9 cellular contexts compared by ENCODE assay signal in the genomic region with DNA sequence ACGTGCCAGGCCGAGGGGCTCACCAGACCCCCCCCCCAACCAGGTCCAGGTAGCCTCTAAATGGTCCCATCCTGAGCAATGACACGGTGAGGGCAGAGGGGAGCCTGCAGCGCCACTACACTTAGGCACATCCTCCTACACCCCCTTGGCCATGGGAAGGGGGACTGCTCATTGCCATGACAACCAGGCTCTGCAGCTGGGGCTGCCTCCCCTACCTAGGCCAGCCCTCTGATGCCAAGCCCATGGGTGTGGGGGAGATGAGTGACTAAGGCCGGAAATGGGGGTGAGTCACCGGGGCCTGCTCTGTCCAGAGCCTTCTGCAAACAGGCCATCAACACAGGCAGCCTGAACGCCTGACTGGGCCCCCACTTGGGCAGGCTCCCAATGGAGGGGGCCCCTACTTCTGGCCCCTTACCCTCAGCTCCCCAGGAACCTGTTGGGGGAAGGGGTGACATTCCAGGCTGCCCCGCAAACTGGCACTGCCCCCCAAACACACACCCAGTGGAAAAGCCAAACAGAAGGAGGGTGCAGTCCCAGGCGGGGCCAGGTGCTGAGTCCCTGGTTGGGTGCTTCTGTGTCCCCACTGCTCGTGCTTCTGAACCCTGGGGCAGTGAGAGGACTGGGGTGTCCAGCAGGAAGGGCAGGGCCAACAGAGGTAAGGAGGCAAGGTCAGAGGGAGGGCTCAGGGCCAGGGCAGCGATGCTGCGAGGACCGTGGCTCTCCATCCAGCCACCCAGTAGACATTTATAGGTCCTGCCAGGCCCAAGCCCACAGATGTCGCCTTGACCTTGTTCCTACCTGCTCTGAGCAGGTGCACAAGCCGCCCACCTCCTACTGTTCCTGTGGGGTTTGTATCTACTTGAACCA. TPM values are rescaled to one million over a fixed set of nuclear protein-coding genes. Genes with fewer than 3 reads are reported as not detected.
DNase-seq lines count a peak whose midpoint lies in the region; ATAC-seq, FAIRE-seq and TF ChIP-seq lines count a peak whose summit lies in the region.
"Had no signal": no experiment of that assay in that cellular context is flagged by ENCODE, and none has a peak within 500 bp of the region (broad histone marks: within the 10 kb centered on the region; RNA-seq: fewer than 3 reads in every experiment).

No MANE protein-coding gene starts in this region.

- DNase-seq in BE2C (peak; percentile 91), HTR-8/SVneo (ENCODE audit: insufficient read length, low spot score) (peak; percentile 99), activated B cell treated with CpG ODN at 0.5 μM for 24 hours (no peak), right cardiac atrium (peak; percentile 75 to 78 (median 77)), stomach (peak; percentile 65), anterior cingulate cortex (lab: John Stamatoyannopoulos, UW) (no peak)

- TF ChIP-seq CTCF in BE2C (IDR thresholded peaks at IDR 0.05; ENCODE audit: low read depth, low read length) (no peak), activated B cell treated with CpG ODN at 0.5 μM for 24 hours (IDR thresholded peaks at IDR 0.05) (no peak), stomach (IDR thresholded peaks at IDR 0.05) (no peak)

- intact Hi-C loops in activated B cell treated with CpG ODN at 0.5 μM for 24 hours (cut with micrococcal nuclease) (no loop called here), right cardiac atrium (cut with DNase I) (loop anchor here in 2 of 4 donors (10.0 kb wide), 2 partner anchors 199 to 209 kb away; a partner anchor contains a TSS), stomach (cut with DNase I; ENCODE audit: low total_unique reads) (no loop called here)

- CTCF ChIA-PET in activated B cell treated with CpG ODN at 0.5 μM for 24 hours (lab: Charles Lee): no interaction called here

- FAIRE-seq in HTR-8/SVneo (lab: Jason Lieb, UNC): peak; percentile 99

- TF ChIP-seq POLR2A in stomach (IDR thresholded peaks at IDR 0.05): no peak

- H3K27me3 ChIP-seq in BE2C: no peaks in the 10 kb centered on the region
- no peaks in the 10 kb centered on the region for H3K27me3 ChIP-seq in right cardiac atrium (ENCODE audit: control insufficient read depth, insufficient read depth)
- no peaks in the 10 kb centered on the region for H3K27me3 ChIP-seq in stomach

- H3K4me1 ChIP-seq in BE2C: peaks cover 14% of the 10 kb centered on the region
- peaks cover 8% of the 10 kb centered on the region for H3K4me1 ChIP-seq in right cardiac atrium (ENCODE audit: control insufficient read depth, insufficient read depth, low read length)
- H3K4me1 ChIP-seq in stomach: peaks cover 46 to 78% (median 56%) of the 10 kb centered on the region in 4 donors

- H3K4me3 ChIP-seq in BE2C (ENCODE audit: low read depth, low read length): no peak overlapping the region
- H3K4me3 ChIP-seq in right cardiac atrium (ENCODE audit: low read length): no peak overlapping the region
- H3K4me3 ChIP-seq in stomach: no peak overlapping the region

- no peak overlapping the region for H3K27ac Mint-ChIP-seq in activated B cell treated with CpG ODN at 0.5 μM for 24 hours

- ATAC-seq in activated B cell treated with CpG ODN at 0.5 μM for 24 hours (ENCODE audit: low read depth): peak; percentile 85
- peak; percentile 38 to 78 for ATAC-seq in right cardiac atrium
- no peak for ATAC-seq in HG03196 (IDR thresholded peaks at IDR 0.05; ENCODE audit: unreplicated experiment)
- no peak for ATAC-seq in GM18909 (IDR thresholded peaks at IDR 0.05; ENCODE audit: poor library complexity, unreplicated experiment)

- POLR2A ChIA-PET in activated B cell treated with CpG ODN at 0.5 μM for 24 hours (lab: Charles Lee): no interaction called here

- no peak overlapping the region for H3K27ac ChIP-seq in right cardiac atrium (ENCODE audit: low read length)
- peak overlapping the region; percentile 15 to 78 (median 67) for H3K27ac ChIP-seq in stomach

- H3K4me3 Mint-ChIP-seq in activated B cell treated with CpG ODN at 0.5 μM for 24 hours: no peak overlapping the region
- H3K4me3 Mint-ChIP-seq: central memory CD8-positive, alpha-beta T cell had no signal

- WGBS in right cardiac atrium: 72% methylated on average over 15 of the region's 15 CpGs
- 54 to 68% (median 64%) methylated on average over 11 to 15 of the region's 15 CpGs for WGBS in stomach, 5 donors

- H3K27me3 Mint-ChIP-seq in activated B cell treated with CpG ODN at 0.5 μM for 24 hours: peaks cover 9% of the 10 kb centered on the region
- H3K27me3 Mint-ChIP-seq: central memory CD8-positive, alpha-beta T cell had no signal

- TF ChIP-seq EP300 in stomach (IDR thresholded peaks at IDR 0.05): no peak

- H3K9me3 Mint-ChIP-seq in activated B cell treated with CpG ODN at 0.5 μM for 24 hours: no peaks in the 10 kb centered on the region
- H3K9me3 Mint-ChIP-seq: central memory CD8-positive, alpha-beta T cell had no signal

- H3K36me3 Mint-ChIP-seq in activated B cell treated with CpG ODN at 0.5 μM for 24 hours (ENCODE audit: low read depth): no peaks in the 10 kb centered on the region

- H3K36me3 ChIP-seq in BE2C (no peaks in the 10 kb centered on the region), stomach (peaks cover 5 to 23% (median 18%) of the 10 kb centered on the region in 4 donors)

- H3K4me1 Mint-ChIP-seq in activated B cell treated with CpG ODN at 0.5 μM for 24 hours: peaks cover 1% of the 10 kb centered on the region
- H3K4me1 Mint-ChIP-seq: central memory CD8-positive, alpha-beta T cell had no signal

- H3K9me3 ChIP-seq in BE2C (no peaks in the 10 kb centered on the region), right cardiac atrium (ENCODE audit: control insufficient read depth, low read length) (no peaks in the 10 kb centered on the region), stomach (no peaks in the 10 kb centered on the region)

RNA-seq across cellular contexts. Expression of a gene that starts 8.2 kb away (rescaled TPM):
- polyA plus RNA-seq in BE2C (2012; ENCODE audit: insufficient read depth, insufficient read length, low read depth): 99.9 TPM
- total RNA-seq in activated B cell treated with CpG ODN at 0.5 μM for 24 hours: 0.61 and 1.4 TPM in 2 replicates
- 100 to 1,000 TPM in 3 of 4 donors, 10 to 100 TPM in 1; 94.2 to 164 (median 138) TPM for total RNA-seq in right cardiac atrium
- polyA plus RNA-seq in right cardiac atrium: 100 TPM
- total RNA-seq in stomach: 100 to 1,000 TPM in 1 of 5 donors, 10 to 100 TPM in 3, 1 to 10 TPM in 1; 7.6 to 215 (median 31.0) TPM
- polyA plus RNA-seq in stomach: 100 to 1,000 TPM in 1 of 3 donors, 10 to 100 TPM in 2; 17.2 to 106 (median 53.2) TPM

RNA-seq across cellular contexts. Expression of a gene that starts 11.3 kb away (rescaled TPM):
- polyA plus RNA-seq in BE2C (2012; ENCODE audit: insufficient read depth, insufficient read length, low read depth): 3.1 TPM
- total RNA-seq in activated B cell treated with CpG ODN at 0.5 μM for 24 hours (20.1 and 20.6 TPM in 2 replicates), right cardiac atrium (10 to 100 TPM; 11.9 to 14.8 (median 12.6) TPM), stomach (10 to 100 TPM in 3 of 5 donors, 1 to 10 TPM in 2; 4.6 to 24.6 (median 15.2) TPM)
- polyA plus RNA-seq in right cardiac atrium (12.0 TPM), stomach (10 to 100 TPM; 16.1 to 23.1 (median 18.1) TPM)

RNA-seq across cellular contexts. Expression of a gene that starts 24.1 kb away (rescaled TPM):
- 61.7 TPM for polyA plus RNA-seq in BE2C (2012; ENCODE audit: insufficient read depth, insufficient read length, low read depth)
- total RNA-seq in activated B cell treated with CpG ODN at 0.5 μM for 24 hours: 19.5 and 21.5 TPM in 2 replicates
- total RNA-seq in right cardiac atrium: 10 to 100 TPM; 37.1 to 42.6 (median 40.6) TPM
- polyA plus RNA-seq in right cardiac atrium: 21.2 TPM
- 10 to 100 TPM in 3 of 5 donors, 1 to 10 TPM in 2; 6.4 to 23.8 (median 13.0) TPM for total RNA-seq in stomach
- polyA plus RNA-seq in stomach: 10 to 100 TPM; 15.4 to 20.5 (median 16.1) TPM

RNA-seq across cellular contexts. Expression of a gene that starts 37.5 kb away (rescaled TPM):
- polyA plus RNA-seq in BE2C (2012; ENCODE audit: insufficient read depth, insufficient read length, low read depth): 15.9 TPM
- total RNA-seq in activated B cell treated with CpG ODN at 0.5 μM for 24 hours: 8.9 and 11.1 TPM in 2 replicates
- 1 to 10 TPM; 3.5 to 8.2 (median 6.6) TPM for total RNA-seq in right cardiac atrium
- polyA plus RNA-seq in right cardiac atrium: 6.5 TPM
- 10 to 100 TPM in 2 of 5 donors, 1 to 10 TPM in 2, under 1 TPM in 1; 0.92 to 34.4 (median 6.7) TPM for total RNA-seq in stomach
- polyA plus RNA-seq in stomach: 10 to 100 TPM; 10.8 to 12.5 (median 11.1) TPM

Comparison
In these comparisons a context has a peak if more than half of its experiments do, and no peak if none do; other contexts are left out.
1. DNase-seq: peak in BE2C (single experiment), HTR-8/SVneo (single experiment), right cardiac atrium (3 of 3) and stomach (single experiment); none in activated B cell treated with CpG ODN at 0.5 μM for 24 hours (single experiment) and anterior cingulate cortex (0 of 58).
2. ATAC-seq: peak in activated B cell treated with CpG ODN at 0.5 μM for 24 hours (single experiment) and right cardiac atrium (2 of 2); none in HG03196 (single experiment) and GM18909 (single experiment).